In genomic region chr15:64092864-64093626, GRCh38 we compare ENCODE assay signal across 7 cellular contexts. TPM values are rescaled to one million over a fixed set of nuclear protein-coding genes. Genes with fewer than 3 reads are reported as not detected.
A peak's percentile ranks its signal among the peaks of the same experiment; 100 is the strongest.
DNase-seq lines count a peak whose midpoint lies in the region; ATAC-seq and TF ChIP-seq lines count a peak whose summit lies in the region.

No MANE protein-coding gene starts in this region.

- H3K27me3 Mint-ChIP-seq in activated naive CD4-positive, alpha-beta T cell treated with anti-CD3 and anti-CD28 coated beads, Interleukin-2, amount 10 ng/mL, durations not matched to agents 7 days and 5 days, result no peaks in the 10 kb centered on the region

- H4K12ac ChIP-seq in trophoblast cell (ENCODE audit: low read depth, low read length), result peak overlapping the region; percentile 22

- TF ChIP-seq CTCF in GM12872 (IDR thresholded peaks at IDR 0.05; ENCODE audit: insufficient read depth, low read depth, low read length) (peak; percentile 35; the same call in 2 of the 3 replicates), OCI-LY3 (IDR thresholded peaks at IDR 0.05; ENCODE audit: low read depth, low read length) (peak; percentile 26), cardiac muscle cell (IDR thresholded peaks at IDR 0.05; ENCODE audit: low read depth, low read length) (no peak)

- H3K36me3 Mint-ChIP-seq in activated naive CD4-positive, alpha-beta T cell treated with anti-CD3 and anti-CD28 coated beads, Interleukin-2, amount 10 ng/mL, durations not matched to agents 7 days and 5 days, result peaks cover 28% of the 10 kb centered on the region

- H4K91ac ChIP-seq in trophoblast cell (ENCODE audit: low read depth, low read length), result no peak overlapping the region

- peak overlapping the region; percentile 44 for H2BK5ac ChIP-seq in trophoblast cell (ENCODE audit: low read depth, low read length, poor library complexity)

- H2BK12ac ChIP-seq in trophoblast cell (ENCODE audit: low read length), result no peak overlapping the region

- H3K27me3 ChIP-seq in OCI-LY3 (ENCODE audit: low read depth, low read length), result no peaks in the 10 kb centered on the region
- H3K27me3 ChIP-seq in cardiac muscle cell, result no peaks in the 10 kb centered on the region
- no peaks in the 10 kb centered on the region for H3K27me3 ChIP-seq in trophoblast cell (ENCODE audit: insufficient read depth, low read length)

- peak overlapping the region; percentile 1 for H3K4ac ChIP-seq in trophoblast cell (ENCODE audit: low read depth, low read length)

- H3K14ac ChIP-seq in trophoblast cell (ENCODE audit: low read length), result peak overlapping the region; percentile 16

- H3K4me2 ChIP-seq in OCI-LY3 (ENCODE audit: low read length), result peak overlapping the region; percentile 93
- peak overlapping the region; percentile 83 for H3K4me2 ChIP-seq in trophoblast cell (ENCODE audit: low read length)

- no peak overlapping the region for H2BK120ac ChIP-seq in trophoblast cell (ENCODE audit: insufficient read depth, low read length, poor library complexity)

- peak overlapping the region; percentile 57 for H2AFZ ChIP-seq in OCI-LY3 (ENCODE audit: low read depth, low read length)
- peak overlapping the region; percentile 21 for H2AFZ ChIP-seq in trophoblast cell (ENCODE audit: insufficient read depth, low read length, poor library complexity)

- peaks cover 26% of the 10 kb centered on the region for H4K20me1 ChIP-seq in OCI-LY3 (ENCODE audit: insufficient read depth, low read length)

- peaks cover 63% of the 10 kb centered on the region for H3K4me1 ChIP-seq in OCI-LY3 (ENCODE audit: low read length)
- H3K4me1 ChIP-seq in cardiac muscle cell (ENCODE audit: low read depth), result peaks cover 31% of the 10 kb centered on the region
- peaks cover 2 to 12% of the 10 kb centered on the region in 2 experiments for H3K4me1 ChIP-seq in trophoblast cell (ENCODE audit: control insufficient read depth in 1 of 2, insufficient read depth in 2 of 2, low read length in 2 of 2)

- peak overlapping the region; percentile 98 for H3K27ac Mint-ChIP-seq in activated naive CD4-positive, alpha-beta T cell treated with anti-CD3 and anti-CD28 coated beads, Interleukin-2, amount 10 ng/mL, durations not matched to agents 7 days and 5 days

- H3K18ac ChIP-seq in trophoblast cell (ENCODE audit: low read length), result peak overlapping the region; percentile 17

- H3K79me2 ChIP-seq in OCI-LY3 (ENCODE audit: low read length), result peaks cover 87% of the 10 kb centered on the region
- H3K79me2 ChIP-seq in trophoblast cell (ENCODE audit: control insufficient read depth, insufficient read depth, low read length, poor library complexity), result peaks cover 6% of the 10 kb centered on the region

- peak overlapping the region; percentile 96 for H3K4me3 ChIP-seq in OCI-LY3 (ENCODE audit: low read length)
- peak overlapping the region; percentile 54 for H3K4me3 ChIP-seq in cardiac muscle cell
- peak overlapping the region; percentile 75 for H3K4me3 ChIP-seq in trophoblast cell (ENCODE audit: low read depth, low read length)

- H4K8ac ChIP-seq in trophoblast cell (ENCODE audit: low read depth, low read length), result peak overlapping the region; percentile 55

- H3K9ac ChIP-seq in OCI-LY3 (ENCODE audit: low read length), result peak overlapping the region; percentile 89
- H3K9ac ChIP-seq in trophoblast cell (ENCODE audit: low read length), result peak overlapping the region; percentile 88

- H3K9me3 ChIP-seq in OCI-LY3 (ENCODE audit: insufficient read depth, low read length) (no peaks in the 10 kb centered on the region), cardiac muscle cell (ENCODE audit: low read depth) (no peaks in the 10 kb centered on the region), trophoblast cell (ENCODE audit: insufficient read depth, low read depth, low read length) (no peaks in the 10 kb centered on the region)

- H3K36me3 ChIP-seq in OCI-LY3 (replicated peaks; ENCODE audit: low read depth, low read length) (peaks cover 13% of the 10 kb centered on the region), cardiac muscle cell (no peaks in the 10 kb centered on the region), trophoblast cell (ENCODE audit: control insufficient read depth in 1 of 2, insufficient read depth in 2 of 2, low read length in 2 of 2) (peaks cover 0 to 4% of the 10 kb centered on the region in 2 experiments)

- peaks cover 78% of the 10 kb centered on the region for H3K4me1 Mint-ChIP-seq in activated naive CD4-positive, alpha-beta T cell treated with anti-CD3 and anti-CD28 coated beads, Interleukin-2, amount 10 ng/mL, durations not matched to agents 7 days and 5 days

- ATAC-seq in HG02943 (IDR thresholded peaks at IDR 0.05; ENCODE audit: low read depth, unreplicated experiment), result peak; percentile 13
- no peak for ATAC-seq in GM21367 (IDR thresholded peaks at IDR 0.05; ENCODE audit: unreplicated experiment)

- peak; percentile 54 for DNase-seq in activated naive CD4-positive, alpha-beta T cell treated with anti-CD3 and anti-CD28 coated beads, Interleukin-2, amount 10 ng/mL, durations not matched to agents 7 days and 5 days
- peak; percentile 51 to 61 for DNase-seq in cardiac muscle cell (ENCODE audit: low read depth in 1 of 2, low spot score in 1 of 2)
- DNase-seq in trophoblast cell, result peak in 1 of 2 donors; percentile 33

- peak overlapping the region; percentile 95 for H3K4me3 Mint-ChIP-seq in activated naive CD4-positive, alpha-beta T cell treated with anti-CD3 and anti-CD28 coated beads, Interleukin-2, amount 10 ng/mL, durations not matched to agents 7 days and 5 days

- H3K9me3 Mint-ChIP-seq in activated naive CD4-positive, alpha-beta T cell treated with anti-CD3 and anti-CD28 coated beads, Interleukin-2, amount 10 ng/mL, durations not matched to agents 7 days and 5 days, result no peaks in the 10 kb centered on the region

- no CpG with 5 or more reads among the region's 22 CpGs for WGBS in trophoblast cell (ENCODE audit: extremely low coverage, insufficient coverage, insufficient read length)

- CTCF ChIA-PET in activated naive CD4-positive, alpha-beta T cell treated with anti-CD3 and anti-CD28 coated beads, Interleukin-2, amount 10 ng/mL, durations not matched to agents 7 days and 5 days (lab: Charles Lee), result interaction anchor here (0.9 to 1.9 kb wide), 11 partner anchors 12 to 483 kb away, joined by 3 to 10 read pairs (median 4); partner anchors contain the start of gene DAPK2

- peak overlapping the region; percentile 85 for H3K27ac ChIP-seq in OCI-LY3 (ENCODE audit: low read length)
- peak overlapping the region; percentile 82 for H3K27ac ChIP-seq in cardiac muscle cell
- H3K27ac ChIP-seq in trophoblast cell (ENCODE audit: low read depth, low read length), result no peak overlapping the region

- H3K23ac ChIP-seq in trophoblast cell (ENCODE audit: low read length), result no peak overlapping the region

- no peak overlapping the region for H2AK5ac ChIP-seq in trophoblast cell (ENCODE audit: low read length)

- H3K79me1 ChIP-seq in trophoblast cell (ENCODE audit: low read length), result no peaks in the 10 kb centered on the region

RNA-seq across cellular contexts. Expression of gene CIAO2A, which starts 0.6 kb away (rescaled TPM):
- total RNA-seq in cardiac muscle cell, result 115 and 126 TPM in 2 replicates
- 181 and 187 TPM in 2 replicates for polyA plus RNA-seq in cardiac muscle cell
- polyA plus RNA-seq in trophoblast cell (2013), result 53.5 and 62.2 TPM in 2 replicates

RNA-seq across cellular contexts. Expression of gene SNX1, which starts 2.7 kb away (rescaled TPM):
- 35.7 and 36.5 TPM in 2 replicates for total RNA-seq in cardiac muscle cell
- 36.9 and 37.0 TPM in 2 replicates for polyA plus RNA-seq in cardiac muscle cell
- polyA plus RNA-seq in trophoblast cell (2013), result 46.8 and 47.0 TPM in 2 replicates

RNA-seq across cellular contexts. Expression of gene DAPK2, which starts 46.8 kb away (rescaled TPM):
- total RNA-seq in cardiac muscle cell, result 0.70 and 1.4 TPM in 2 replicates
- 0.51 TPM in 1 of 2 replicates, not detected in the other for polyA plus RNA-seq in cardiac muscle cell
- 2.2 and 2.3 TPM in 2 replicates for polyA plus RNA-seq in trophoblast cell (2013)

RNA-seq across cellular contexts. Expression of gene SNX22, which starts 58.5 kb away (rescaled TPM):
- total RNA-seq in cardiac muscle cell, result 1.5 and 2.1 TPM in 2 replicates
- 0.59 and 2.0 TPM in 2 replicates for polyA plus RNA-seq in cardiac muscle cell
- 0.26 and 0.46 TPM in 2 replicates for polyA plus RNA-seq in trophoblast cell (2013)
